In the genomic region with DNA sequence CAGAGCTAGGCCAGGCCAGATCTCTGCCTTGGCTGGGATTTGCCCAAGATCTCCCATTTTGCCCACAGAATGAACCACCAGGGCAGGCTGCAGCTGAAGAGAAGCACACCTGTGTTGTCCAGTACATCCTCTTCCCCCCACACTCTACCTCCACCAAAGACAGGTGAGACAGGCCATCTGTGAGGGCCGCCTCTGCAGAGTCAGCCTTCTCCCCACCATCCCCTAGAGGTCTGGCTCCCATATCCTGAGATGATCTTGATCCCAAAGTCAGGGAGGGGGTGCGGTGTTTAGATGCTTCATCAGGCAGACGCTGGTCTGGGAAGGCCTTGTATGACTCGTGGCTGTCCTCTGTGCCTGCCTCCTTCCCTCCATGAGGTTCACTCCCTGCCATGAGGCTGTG, we compare ENCODE assay signal across 1 cellular context.
TF ChIP-seq lines count a peak whose summit lies in the region.

No MANE protein-coding gene starts in this region.

TF ChIP-seq in IMR-90, 13 proteins besides CTCF, POLR2A, EP300 and RAD21:
- TF ChIP-seq, protein P1, sequence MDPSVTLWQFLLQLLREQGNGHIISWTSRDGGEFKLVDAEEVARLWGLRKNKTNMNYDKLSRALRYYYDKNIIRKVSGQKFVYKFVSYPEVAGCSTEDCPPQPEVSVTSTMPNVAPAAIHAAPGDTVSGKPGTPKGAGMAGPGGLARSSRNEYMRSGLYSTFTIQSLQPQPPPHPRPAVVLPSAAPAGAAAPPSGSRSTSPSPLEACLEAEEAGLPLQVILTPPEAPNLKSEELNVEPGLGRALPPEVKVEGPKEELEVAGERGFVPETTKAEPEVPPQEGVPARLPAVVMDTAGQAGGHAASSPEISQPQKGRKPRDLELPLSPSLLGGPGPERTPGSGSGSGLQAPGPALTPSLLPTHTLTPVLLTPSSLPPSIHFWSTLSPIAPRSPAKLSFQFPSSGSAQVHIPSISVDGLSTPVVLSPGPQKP (IDR thresholded peaks at IDR 0.05; ENCODE audit: borderline replicate concordance, low read depth, low read length): no peak
- TF ChIP-seq SMC3 (IDR thresholded peaks at IDR 0.05; ENCODE audit: low read depth, low read length): no peak
- TF ChIP-seq MAFK (IDR thresholded peaks at IDR 0.05; ENCODE audit: low read depth, low read length): no peak
- TF ChIP-seq CHD1 (IDR thresholded peaks at IDR 0.05; ENCODE audit: low read depth, low read length): no peak
- TF ChIP-seq CEBPB (IDR thresholded peaks at IDR 0.05; ENCODE audit: low read depth, low read length): no peak
- TF ChIP-seq BHLHE40 (IDR thresholded peaks at IDR 0.05; ENCODE audit: low read depth, low read length): no peak
- no peak for TF ChIP-seq MAZ (IDR thresholded peaks at IDR 0.05; ENCODE audit: borderline replicate concordance, low read depth, low read length)
- TF ChIP-seq RCOR1 (IDR thresholded peaks at IDR 0.05; ENCODE audit: insufficient replicate concordance, low read length): no peak
- TF ChIP-seq FOS (IDR thresholded peaks at IDR 0.05; ENCODE audit: low read depth, low read length): no peak
- TF ChIP-seq USF2 (IDR thresholded peaks at IDR 0.05; ENCODE audit: low read depth, low read length): no peak
- no peak for TF ChIP-seq MXI1 (IDR thresholded peaks at IDR 0.05; ENCODE audit: borderline replicate concordance, low read depth, low read length)
- no peak for TF ChIP-seq NFE2L2 (IDR thresholded peaks at IDR 0.05; ENCODE audit: low read depth, low read length)
- TF ChIP-seq RFX5 (IDR thresholded peaks at IDR 0.05; ENCODE audit: low read depth, low read length): no peak
